34 cellular contexts compared by ENCODE assay signal in the genomic region with DNA sequence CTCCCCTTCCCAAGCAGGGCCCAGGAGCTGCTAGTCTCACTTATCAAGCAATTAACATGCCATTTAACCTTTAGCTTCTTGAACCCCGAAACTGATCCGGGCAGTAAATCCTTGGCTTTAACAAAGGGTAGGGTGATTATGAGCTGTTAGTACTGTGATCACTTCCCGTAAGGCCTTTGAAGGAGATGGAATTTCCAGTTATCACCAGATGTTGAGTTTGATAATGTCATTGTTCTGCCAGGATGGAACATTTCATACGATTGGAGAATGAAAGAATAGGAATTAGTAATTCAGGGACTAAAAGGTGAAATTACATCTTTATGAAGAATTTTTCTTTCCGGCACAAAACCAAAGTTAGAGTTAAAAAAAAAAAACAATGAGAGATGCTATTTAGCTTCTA.
"Had no signal": no experiment of that assay in that cellular context is flagged by ENCODE, and none has a peak within 500 bp of the region (broad histone marks: within the 10 kb centered on the region; RNA-seq: fewer than 3 reads in every experiment).

No MANE protein-coding gene starts in this region.

- H3K36me3 Mint-ChIP-seq: activated CD4-positive, alpha-beta memory T cell treated with anti-CD3 and anti-CD28 coated beads for 36 hours; activated naive CD8-positive, alpha-beta T cell treated with anti-CD3 and anti-CD28 coated beads, Interleukin-2, amount 10 ng/mL, durations not matched to agents 7 days and 5 days had no signal

- H3K4me1 Mint-ChIP-seq: activated B cell treated with CpG ODN at 0.5 μM for 24 hours; activated CD4-positive, alpha-beta T cell treated with anti-CD3 and anti-CD28 coated beads, Interleukin-2, amount 10 ng/mL, durations not matched to agents 24 days and 14 days; activated naive CD8-positive, alpha-beta T cell treated with anti-CD3 and anti-CD28 coated beads, Interleukin-2, amount 10 ng/mL, durations not matched to agents 7 days and 5 days; activated naive CD8-positive, alpha-beta T cell treated with anti-CD3 and anti-CD28 coated beads, Interleukin-2, amount 50 U/mL, for 24 hours; activated T-helper 17 cell treated with anti-CD3 and anti-CD28 coated beads, Interleukin-2, amount 50 U/mL, for 72 hours; central memory CD8-positive, alpha-beta T cell had no signal

- H3K27ac Mint-ChIP-seq: activated B cell treated with CpG ODN at 0.5 μM for 24 hours; activated CD4-positive, alpha-beta memory T cell treated with anti-CD3 and anti-CD28 coated beads for 36 hours; activated CD4-positive, alpha-beta T cell treated with anti-CD3 and anti-CD28 coated beads, Interleukin-2, amount 10 ng/mL, durations not matched to agents 24 days and 14 days; activated CD8-positive, alpha-beta T cell treated with anti-CD3 and anti-CD28 coated beads for 36 hours; activated naive CD4-positive, alpha-beta T cell treated with anti-CD3 and anti-CD28 coated beads for 36 hours; activated naive CD4-positive, alpha-beta T cell treated with anti-CD3 and anti-CD28 coated beads, Interleukin-2, amount 50 U/mL, for 72 hours; activated naive CD8-positive, alpha-beta T cell treated with anti-CD3 and anti-CD28 coated beads, Interleukin-2, amount 10 ng/mL, durations not matched to agents 7 days and 5 days; activated naive CD8-positive, alpha-beta T cell treated with anti-CD3 and anti-CD28 coated beads, Interleukin-2, amount 50 U/mL, for 24 hours; activated T-cell treated with anti-CD3 and anti-CD28 coated beads, Interleukin-2, amount 50 U/mL, for 72 hours; activated T-helper 1 cell treated with anti-CD3 and anti-CD28 coated beads, Interleukin-12 subunit alpha, Interleukin-12 subunit beta, Interleukin-2, Interleukin-4 antibody, amounts not matched to agents 30 ng/mL and 10 ng/mL and 1 ng/mL, durations not matched to agents 14 hours and 24 hours and 36 hours; activated T-helper 17 cell treated with anti-CD3 and anti-CD28 coated beads, Interleukin-2, amount 50 U/mL, for 72 hours; brain; T-helper 1 cell treated with Interleukin-12 subunit alpha and Interleukin-12 subunit beta and Interleukin-4 antibody, amounts not matched to agents 30 μg/mL and 1 μg/mL, for 36 hours; T-helper 2 cell treated with Interferon-gamma antibody and Interleukin-4, amounts not matched to agents 5 μg/mL and 100 μg/mL, for 36 hours had no signal

- H3K27me3 Mint-ChIP-seq: activated B cell treated with CpG ODN at 0.5 μM for 24 hours; activated CD4-positive, alpha-beta T cell treated with anti-CD3 and anti-CD28 coated beads, Interleukin-2, amount 10 ng/mL, durations not matched to agents 24 days and 14 days; activated CD8-positive, alpha-beta T cell treated with anti-CD3 and anti-CD28 coated beads for 36 hours; activated naive CD8-positive, alpha-beta T cell treated with anti-CD3 and anti-CD28 coated beads, Interleukin-2, amount 10 ng/mL, durations not matched to agents 7 days and 5 days; activated naive CD8-positive, alpha-beta T cell treated with anti-CD3 and anti-CD28 coated beads, Interleukin-2, amount 50 U/mL, for 24 hours; brain had no signal

- H3K9me3 Mint-ChIP-seq: activated B cell treated with CpG ODN at 0.5 μM for 24 hours; activated CD4-positive, alpha-beta memory T cell treated with anti-CD3 and anti-CD28 coated beads for 36 hours; activated CD8-positive, alpha-beta T cell treated with anti-CD3 and anti-CD28 coated beads for 36 hours; activated naive CD4-positive, alpha-beta T cell treated with anti-CD3 and anti-CD28 coated beads for 36 hours; activated naive CD4-positive, alpha-beta T cell treated with anti-CD3 and anti-CD28 coated beads, Interleukin-2, amount 50 U/mL, for 72 hours; activated naive CD8-positive, alpha-beta T cell treated with anti-CD3 and anti-CD28 coated beads, Interleukin-2, amount 50 U/mL, for 24 hours; activated T-cell treated with anti-CD3 and anti-CD28 coated beads, Interleukin-2, amount 50 U/mL, for 4 hours; activated T-cell treated with anti-CD3 and anti-CD28 coated beads, Interleukin-2, amount 50 U/mL, for 72 hours; activated T-helper 1 cell treated with anti-CD3 and anti-CD28 coated beads, Interleukin-12 subunit alpha, Interleukin-12 subunit beta, Interleukin-2, Interleukin-4 antibody, amounts not matched to agents 30 ng/mL and 10 ng/mL and 1 ng/mL, durations not matched to agents 14 hours and 24 hours and 36 hours; activated T-helper 17 cell treated with anti-CD3 and anti-CD28 coated beads, Interleukin-2, amount 50 U/mL, for 72 hours; central memory CD8-positive, alpha-beta T cell; T-helper 1 cell treated with Interleukin-12 subunit alpha and Interleukin-12 subunit beta and Interleukin-4 antibody, amounts not matched to agents 30 μg/mL and 1 μg/mL, for 36 hours had no signal

- H3K4me3 Mint-ChIP-seq: activated B cell treated with CpG ODN at 0.5 μM for 24 hours; activated CD4-positive, alpha-beta memory T cell treated with anti-CD3 and anti-CD28 coated beads for 36 hours; activated CD4-positive, alpha-beta T cell treated with anti-CD3 and anti-CD28 coated beads, Interleukin-2, amount 10 ng/mL, durations not matched to agents 24 days and 14 days; activated CD8-positive, alpha-beta T cell treated with anti-CD3 and anti-CD28 coated beads for 36 hours; activated naive CD4-positive, alpha-beta T cell treated with anti-CD3 and anti-CD28 coated beads for 36 hours; activated naive CD8-positive, alpha-beta T cell treated with anti-CD3 and anti-CD28 coated beads, Interleukin-2, amount 10 ng/mL, durations not matched to agents 7 days and 5 days; activated naive CD8-positive, alpha-beta T cell treated with anti-CD3 and anti-CD28 coated beads, Interleukin-2, amount 50 U/mL, for 24 hours; activated T-cell treated with anti-CD3 and anti-CD28 coated beads, Interleukin-2, amount 50 U/mL, for 4 hours; activated T-cell treated with anti-CD3 and anti-CD28 coated beads, Interleukin-2, amount 50 U/mL, for 72 hours; activated T-helper 1 cell treated with anti-CD3 and anti-CD28 coated beads, Interleukin-12 subunit alpha, Interleukin-12 subunit beta, Interleukin-2, Interleukin-4 antibody, amounts not matched to agents 30 ng/mL and 10 ng/mL and 1 ng/mL, durations not matched to agents 14 hours and 24 hours and 36 hours; activated T-helper 17 cell treated with anti-CD3 and anti-CD28 coated beads, Interleukin-2, amount 50 U/mL, for 72 hours; brain; central memory CD8-positive, alpha-beta T cell; T-helper 1 cell treated with Interleukin-12 subunit alpha and Interleukin-12 subunit beta and Interleukin-4 antibody, amounts not matched to agents 30 μg/mL and 1 μg/mL, for 36 hours; T-helper 2 cell treated with Interferon-gamma antibody and Interleukin-4, amounts not matched to agents 5 μg/mL and 100 μg/mL, for 36 hours had no signal

- DNase-seq: activated B cell treated with CpG ODN at 0.5 μM for 24 hours; activated CD4-positive, alpha-beta memory T cell treated with anti-CD3 and anti-CD28 coated beads for 36 hours; activated CD4-positive, alpha-beta T cell treated with anti-CD3 and anti-CD28 coated beads for 4 hours; activated CD4-positive, alpha-beta T cell treated with anti-CD3 and anti-CD28 coated beads, Interleukin-2, amount 10 ng/mL, durations not matched to agents 24 days and 14 days; activated CD4-positive, alpha-beta T cell treated with anti-CD3 and anti-CD28 coated beads, Interleukin-2, amount 50 U/mL, for 1 hour; activated CD4-positive, alpha-beta T cell treated with anti-CD3 and anti-CD28 coated beads, Interleukin-2, amount 50 U/mL, for 4 hours; activated CD4-positive, CD25-positive, alpha-beta regulatory T cell treated with anti-CD3 and anti-CD28 coated beads, Interleukin-2, amount 50 U/mL, for 72 hours; activated CD8-positive, alpha-beta memory T cell treated with anti-CD3 and anti-CD28 coated beads, Interleukin-2, amount 50 U/mL, for 4 hours; activated CD8-positive, alpha-beta T cell treated with anti-CD3 and anti-CD28 coated beads for 36 hours; activated effector memory CD4-positive, alpha-beta T cell treated with anti-CD3 and anti-CD28 coated beads, Interleukin-2, amount 50 U/mL, for 16 hours; activated gamma-delta T cell treated with Interleukin-2 at 50 U/mL for 16 hours; activated naive CD4-positive, alpha-beta T cell; activated naive CD4-positive, alpha-beta T cell treated with anti-CD3 and anti-CD28 coated beads for 36 hours; activated naive CD4-positive, alpha-beta T cell treated with anti-CD3 and anti-CD28 coated beads, Interleukin-2, amount 50 U/mL, for 16 hours; activated naive CD8-positive, alpha-beta T cell treated with anti-CD3 and anti-CD28 coated beads, Interleukin-2, amount 10 ng/mL, durations not matched to agents 7 days and 5 days; activated naive CD8-positive, alpha-beta T cell treated with anti-CD3 and anti-CD28 coated beads, Interleukin-2, amount 50 U/mL, for 24 hours; activated T-cell treated with anti-CD3 and anti-CD28 coated beads for 4 hours; activated T-cell treated with anti-CD3 and anti-CD28 coated beads, Interleukin-2, amount 50 U/mL, for 1 hour; activated T-cell treated with anti-CD3 and anti-CD28 coated beads, Interleukin-2, amount 50 U/mL, for 4 hours; activated T-cell treated with anti-CD3 and anti-CD28 coated beads, Interleukin-2, amount 50 U/mL, for 72 hours; amygdala; anterior cingulate cortex; caudate nucleus; cerebellar nuclear complex; T-helper 1 cell; T-helper 2 cell; T-helper 9 cell had no signal
